In the genomic region with DNA sequence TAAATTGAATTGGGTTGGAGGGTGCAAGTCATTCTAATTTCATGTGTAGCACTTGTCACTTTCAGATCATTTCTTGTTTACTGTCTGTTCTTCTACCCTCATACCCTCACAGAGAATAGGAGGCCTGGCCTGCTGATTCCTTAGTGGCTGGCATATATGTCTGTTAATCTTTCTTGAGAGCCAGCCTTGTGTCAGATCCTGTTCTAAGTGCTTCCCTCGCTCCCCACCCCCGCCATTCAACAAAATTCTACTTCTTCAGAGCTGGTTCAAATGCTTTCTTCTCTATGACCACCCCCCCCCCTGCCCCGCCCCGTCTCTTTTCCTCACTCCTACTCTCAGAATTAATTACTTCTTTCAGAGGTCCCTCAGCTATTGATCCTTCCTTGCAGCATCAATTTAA, we compare ENCODE assay signal across 10 cellular contexts. TPM values are rescaled to one million over a fixed set of nuclear protein-coding genes. Genes with fewer than 3 reads are reported as not detected.
DNase-seq lines count a peak whose midpoint lies in the region; ATAC-seq lines count a peak whose summit lies in the region.
"Had no signal": no experiment of that assay in that cellular context is flagged by ENCODE, and none has a peak within 500 bp of the region (broad histone marks: within the 10 kb centered on the region; RNA-seq: fewer than 3 reads in every experiment).

No MANE protein-coding gene starts in this region.

- intact Hi-C loops in activated CD4-positive, alpha-beta memory T cell treated with anti-CD3 and anti-CD28 coated beads for 36 hours (cut with micrococcal nuclease): loop anchor here (2.0 to 10.0 kb wide), 4 partner anchors 122 to 675 kb away; partner anchors contain the start of gene ATR

- H3K27me3 Mint-ChIP-seq in stimulated activated naive CD8-positive, alpha-beta T cell treated with anti-CD3 and anti-CD28 coated beads, Interleukin-15, Interleukin-2, amounts not matched to agents 100 ng/mL and 50 ng/mL, for 24 hours: peaks cover 7% of the 10 kb centered on the region
- H3K27me3 Mint-ChIP-seq in activated CD4-positive, alpha-beta memory T cell treated with anti-CD3 and anti-CD28 coated beads for 36 hours: no peaks in the 10 kb centered on the region
- peaks cover 2 to 18% (median 2%) of the 10 kb centered on the region in 3 donors for H3K27me3 Mint-ChIP-seq in immature natural killer cell (ENCODE audit: low read depth in 3 of 3)

- CTCF ChIA-PET in activated CD4-positive, alpha-beta memory T cell treated with anti-CD3 and anti-CD28 coated beads for 36 hours (lab: Charles Lee): interaction anchor here (1.5 kb wide), 2 partner anchors 13 to 171 kb away, joined by 4 to 6 read pairs; no protein-coding TSS in a partner anchor

- H3K36me3 Mint-ChIP-seq in stimulated activated naive CD8-positive, alpha-beta T cell treated with anti-CD3 and anti-CD28 coated beads, Interleukin-15, Interleukin-2, amounts not matched to agents 100 ng/mL and 50 ng/mL, for 24 hours (ENCODE audit: low read depth): peaks cover 9% of the 10 kb centered on the region
- peaks cover 3% of the 10 kb centered on the region for H3K36me3 Mint-ChIP-seq in activated CD4-positive, alpha-beta memory T cell treated with anti-CD3 and anti-CD28 coated beads for 36 hours
- no peaks in the 10 kb centered on the region for H3K36me3 Mint-ChIP-seq in immature natural killer cell

- H3K27ac Mint-ChIP-seq in stimulated activated naive CD8-positive, alpha-beta T cell treated with anti-CD3 and anti-CD28 coated beads, Interleukin-15, Interleukin-2, amounts not matched to agents 100 ng/mL and 50 ng/mL, for 24 hours: no peak overlapping the region
- H3K27ac Mint-ChIP-seq in activated CD4-positive, alpha-beta memory T cell treated with anti-CD3 and anti-CD28 coated beads for 36 hours: no peak overlapping the region
- H3K27ac Mint-ChIP-seq in immature natural killer cell: peak overlapping the region in 3 of 6 donors; percentile 97 to 100 (median 100)

- peak overlapping the region; percentile 98 for H3K4me3 Mint-ChIP-seq in stimulated activated naive CD8-positive, alpha-beta T cell treated with anti-CD3 and anti-CD28 coated beads, Interleukin-15, Interleukin-2, amounts not matched to agents 100 ng/mL and 50 ng/mL, for 24 hours
- peak overlapping the region; percentile 88 for H3K4me3 Mint-ChIP-seq in activated CD4-positive, alpha-beta memory T cell treated with anti-CD3 and anti-CD28 coated beads for 36 hours
- peak overlapping the region; percentile 64 to 100 (median 99) for H3K4me3 Mint-ChIP-seq in immature natural killer cell

- no peak for ATAC-seq in stimulated activated naive CD8-positive, alpha-beta T cell treated with anti-CD3 and anti-CD28 coated beads, Interleukin-15, Interleukin-2, amounts not matched to agents 100 U/mL and 50 U/mL, for 24 hours
- ATAC-seq in GM21619 (IDR thresholded peaks at IDR 0.05; ENCODE audit: unreplicated experiment) (no peak), GM18520 (IDR thresholded peaks at IDR 0.05; ENCODE audit: unreplicated experiment) (no peak)

- POLR2A ChIA-PET in activated CD4-positive, alpha-beta memory T cell treated with anti-CD3 and anti-CD28 coated beads for 36 hours (lab: Charles Lee): interaction anchor here (1.5 kb wide), 1 partner anchor 171 kb away, joined by 3 read pairs; no protein-coding TSS in a partner anchor

- H3K4me1 Mint-ChIP-seq in stimulated activated naive CD8-positive, alpha-beta T cell treated with anti-CD3 and anti-CD28 coated beads, Interleukin-15, Interleukin-2, amounts not matched to agents 100 ng/mL and 50 ng/mL, for 24 hours (ENCODE audit: low read depth): peaks cover 23% of the 10 kb centered on the region
- peaks cover 19% of the 10 kb centered on the region for H3K4me1 Mint-ChIP-seq in activated CD4-positive, alpha-beta memory T cell treated with anti-CD3 and anti-CD28 coated beads for 36 hours (ENCODE audit: low read depth)
- H3K4me1 Mint-ChIP-seq in immature natural killer cell: peaks cover 35% of the 10 kb centered on the region in 2 donors

- no peak for DNase-seq in stimulated activated naive CD8-positive, alpha-beta T cell treated with anti-CD3 and anti-CD28 coated beads, Interleukin-15, Interleukin-2, amounts not matched to agents 100 U/mL and 50 U/mL, for 24 hours
- no peak for DNase-seq in activated CD4-positive, alpha-beta memory T cell treated with anti-CD3 and anti-CD28 coated beads for 36 hours
- DNase-seq in immature natural killer cell (no peak), GDM1 (lab: John Stamatoyannopoulos, UW) (no peak), NCI-H1694 (lab: John Stamatoyannopoulos, UW) (no peak)
- DNase-seq: stomach had no signal

- H3K9me3 Mint-ChIP-seq in stimulated activated naive CD8-positive, alpha-beta T cell treated with anti-CD3 and anti-CD28 coated beads, Interleukin-15, Interleukin-2, amounts not matched to agents 100 ng/mL and 50 ng/mL, for 24 hours: no peaks in the 10 kb centered on the region
- no peaks in the 10 kb centered on the region for H3K9me3 Mint-ChIP-seq in activated CD4-positive, alpha-beta memory T cell treated with anti-CD3 and anti-CD28 coated beads for 36 hours
- H3K9me3 Mint-ChIP-seq in immature natural killer cell: peaks cover 0 to 2% (median 0%) of the 10 kb centered on the region in 6 donors

RNA-seq across cellular contexts. Expression of gene U2SURP, which starts 1.5 kb away (rescaled TPM):
- total RNA-seq in activated CD4-positive, alpha-beta memory T cell treated with anti-CD3 and anti-CD28 coated beads for 36 hours: 100 to 1,000 TPM; 178 to 182 TPM
- 100 to 1,000 TPM in 1 of 3 donors, 10 to 100 TPM in 2; 82.7 to 120 (median 86.0) TPM for polyA plus RNA-seq in immature natural killer cell

RNA-seq across cellular contexts. Expression of gene PAQR9, which starts 36.4 kb away (rescaled TPM):
- not detected for total RNA-seq in activated CD4-positive, alpha-beta memory T cell treated with anti-CD3 and anti-CD28 coated beads for 36 hours
- not detected for polyA plus RNA-seq in immature natural killer cell
- total RNA-seq: left lung, stomach had no signal
- polyA plus RNA-seq: stomach had no signal
